29 cellular contexts compared by ENCODE assay signal in genomic region chr3:145282505-145282904, GRCh38.
DNase-seq lines count a peak whose midpoint lies in the region; ATAC-seq, FAIRE-seq and TF ChIP-seq lines count a peak whose summit lies in the region.
"Had no signal": no experiment of that assay in that cellular context is flagged by ENCODE, and none has a peak within 500 bp of the region (broad histone marks: within the 10 kb centered on the region; RNA-seq: fewer than 3 reads in every experiment).

No MANE protein-coding gene starts in this region.

- peak; percentile 53 for FAIRE-seq in D721Med (lab: Jason Lieb, UNC)
- FAIRE-seq: A549 had no signal

- no peak for ATAC-seq in GM18519 (IDR thresholded peaks at IDR 0.05; ENCODE audit: low FRiP score, unreplicated experiment)
- no peak for ATAC-seq in HG03432 (IDR thresholded peaks at IDR 0.05; ENCODE audit: unreplicated experiment)
- ATAC-seq: A549; CD8-positive, alpha-beta T cell had no signal

- no peaks in the 10 kb centered on the region for H3F3A ChIP-seq in neural cell (ENCODE audit: insufficient read depth, low read length, poor library complexity, severe bottlenecking)

- no peak overlapping the region for H3K27ac ChIP-seq in neural cell (ENCODE audit: low read length)
- H3K27ac ChIP-seq: 22Rv1; A549; BLaER1; BLaER1 treated with 17β-estradiol and CSF1 and Interleukin-3, amounts not matched to agents 10 nM and 100 nM; C4-2B had no signal

- peak; percentile 56 for TF ChIP-seq EP300 in neural cell (conservative IDR thresholded peaks at IDR 0.05; ENCODE audit: poor library complexity, severe bottlenecking)

- no peaks in the 10 kb centered on the region for H3K79me2 ChIP-seq in neural cell (replicated peaks; ENCODE audit: insufficient read depth, low read length)

- no peak overlapping the region for H3K4me2 ChIP-seq in neural cell (ENCODE audit: low read length)
- H3K4me2 ChIP-seq: A549; BLaER1; BLaER1 treated with 17β-estradiol and CSF1 and Interleukin-3, amounts not matched to agents 10 nM and 100 nM had no signal

- H3K36me3 ChIP-seq in neural cell (ENCODE audit: insufficient read depth, low read length), result no peaks in the 10 kb centered on the region
- H3K36me3 ChIP-seq: BE2C; BLaER1; BLaER1 treated with 17β-estradiol and CSF1 and Interleukin-3, amounts not matched to agents 10 nM and 100 nM had no signal

- no peak for TF ChIP-seq RAD21 in neural cell (conservative IDR thresholded peaks at IDR 0.05)

- H3K9me2 ChIP-seq in neural cell (ENCODE audit: insufficient read depth, low read length), result no peaks in the 10 kb centered on the region

- no peaks in the 10 kb centered on the region for H3K27me3 ChIP-seq in neural cell (ENCODE audit: insufficient read depth, low read depth, low read length)
- H3K27me3 ChIP-seq: BE2C; BLaER1; BLaER1 treated with 17β-estradiol and CSF1 and Interleukin-3, amounts not matched to agents 10 nM and 100 nM had no signal

- no peaks in the 10 kb centered on the region for H3K9me3 ChIP-seq in neural cell (ENCODE audit: low read length)
- H3K9me3 ChIP-seq: A549; BE2C; BLaER1; BLaER1 treated with 17β-estradiol and CSF1 and Interleukin-3, amounts not matched to agents 10 nM and 100 nM; Caco-2 had no signal

- no peak overlapping the region for H3K9ac ChIP-seq in neural cell (ENCODE audit: low read length)
- H3K9ac ChIP-seq: BLaER1; BLaER1 treated with 17β-estradiol and CSF1 and Interleukin-3, amounts not matched to agents 10 nM and 100 nM had no signal

- DNase-seq in D721Med (ENCODE audit: insufficient read length, low spot score), result no peak
- DNase-seq: 8988T; ACHN; AML-193; BE2C; C1 segment of cervical spinal cord; Caco-2; Calu3; CD4-positive, alpha-beta memory T cell; CD4-positive, alpha-beta T cell; CD4-positive, CD25-positive, alpha-beta regulatory T cell; CD8-positive, alpha-beta memory T cell; CD8-positive, alpha-beta T cell; COR-L47; DMS 273 treated with DMSO at 0.1 percent for 48 hours; DMS153; DMS53; DMS79; DMS79 treated with DMSO at 0.1 percent for 48 hours; DND-41; EL had no signal

- H3K4me3 ChIP-seq in neural cell (ENCODE audit: low read length), result no peak overlapping the region
- H3K4me3 ChIP-seq: A549; BLaER1; BLaER1 treated with 17β-estradiol and CSF1 and Interleukin-3, amounts not matched to agents 10 nM and 100 nM had no signal

- TF ChIP-seq CTCF in D721Med (IDR thresholded peaks at IDR 0.05; ENCODE audit: insufficient read depth, missing control alignments) (no peak), neural cell (IDR thresholded peaks at IDR 0.05; ENCODE audit: poor library complexity, severe bottlenecking) (no peak)

- H2AFZ ChIP-seq in neural cell (ENCODE audit: low read depth, low read length), result no peak overlapping the region

- no peaks in the 10 kb centered on the region for H4K20me1 ChIP-seq in neural cell (ENCODE audit: insufficient read depth)
- H4K20me1 ChIP-seq: BLaER1; BLaER1 treated with 17β-estradiol and CSF1 and Interleukin-3, amounts not matched to agents 10 nM and 100 nM had no signal

TF ChIP-seq in neural cell, 6 proteins besides CTCF, POLR2A, EP300 and RAD21:
- no peak for TF ChIP-seq TAF1 (IDR thresholded peaks at IDR 0.05; ENCODE audit: low read depth)
- peak; percentile 51 for TF ChIP-seq POLR2AphosphoS5 (IDR thresholded peaks at IDR 0.05)
